In genomic region chr7:151754688-151755130, GRCh38 we compare ENCODE assay signal across 11 cellular contexts.
A peak's percentile ranks its signal among the peaks of the same experiment; 100 is the strongest.
DNase-seq lines count a peak whose midpoint lies in the region; ATAC-seq and TF ChIP-seq lines count a peak whose summit lies in the region.
"Had no signal": no experiment of that assay in that cellular context is flagged by ENCODE, and none has a peak within 500 bp of the region (broad histone marks: within the 10 kb centered on the region; RNA-seq: fewer than 3 reads in every experiment).

No MANE protein-coding gene starts in this region.

- H3K4me3 ChIP-seq in A673 (ENCODE audit: low read depth, low read length, poor library complexity, severe bottlenecking) (no peak overlapping the region), Peyer's patch (no peak overlapping the region), right cardiac atrium (ENCODE audit: low read length) (no peak overlapping the region), rectal smooth muscle tissue (ENCODE audit: low read length) (no peak overlapping the region)

- H3K9me3 ChIP-seq in A673 (ENCODE audit: low read depth, low read length, poor library complexity, severe bottlenecking) (no peaks in the 10 kb centered on the region), Peyer's patch (no peaks in the 10 kb centered on the region), right cardiac atrium (ENCODE audit: control insufficient read depth, low read length) (no peaks in the 10 kb centered on the region)

- peaks cover 12% of the 10 kb centered on the region for H3K4me1 ChIP-seq in A673 (ENCODE audit: insufficient read depth, low read length, poor library complexity, severe bottlenecking)
- peaks cover 0 to 35% (median 7%) of the 10 kb centered on the region in 4 donors for H3K4me1 ChIP-seq in Peyer's patch
- H3K4me1 ChIP-seq in right cardiac atrium (ENCODE audit: control insufficient read depth, insufficient read depth, low read length) = peaks cover 6% of the 10 kb centered on the region
- peaks cover 49% of the 10 kb centered on the region for H3K4me1 ChIP-seq in rectal smooth muscle tissue (ENCODE audit: control insufficient read depth, insufficient read depth, low read length)

- H3K4me1 Mint-ChIP-seq in activated CD4-positive, alpha-beta memory T cell treated with anti-CD3 and anti-CD28 coated beads for 36 hours (ENCODE audit: low read depth) = peaks cover 19% of the 10 kb centered on the region
- peaks cover 29 to 39% (median 34%) of the 10 kb centered on the region in 3 donors for H3K4me1 Mint-ChIP-seq in T-cell

- ATAC-seq in right cardiac atrium (no peak), T-cell (replicated peaks in 1 of 4) (no peak)

- no peaks in the 10 kb centered on the region for H3K9me3 Mint-ChIP-seq in activated CD4-positive, alpha-beta memory T cell treated with anti-CD3 and anti-CD28 coated beads for 36 hours
- no peaks in the 10 kb centered on the region for H3K9me3 Mint-ChIP-seq in T-cell

- 93% methylated on average over 17 of the region's 17 CpGs for WGBS in right cardiac atrium

- no peak for TF ChIP-seq POLR2A in Peyer's patch (IDR thresholded peaks at IDR 0.05)

- H3K27ac ChIP-seq in A673 (ENCODE audit: low read depth, low read length, poor library complexity, severe bottlenecking) (peak overlapping the region; percentile 44), Peyer's patch (peak overlapping the region; percentile 58 to 80 (median 68)), right cardiac atrium (ENCODE audit: low read length) (peak overlapping the region; percentile 9), rectal smooth muscle tissue (ENCODE audit: low read depth, low read length) (peak overlapping the region; percentile 63)

- DNase-seq in A673 (ENCODE audit: low spot score) = no peak
- no peak for DNase-seq in Peyer's patch
- no peak for DNase-seq in right cardiac atrium
- DNase-seq in activated CD4-positive, alpha-beta memory T cell treated with anti-CD3 and anti-CD28 coated beads for 36 hours = no peak
- no peak for DNase-seq in CD1c-positive myeloid dendritic cell (ENCODE audit: extremely low spot score)
- DNase-seq in T-cell = no peak
- DNase-seq in activated T-cell treated with anti-CD3 and anti-CD28 coated beads, Interleukin-2, amount 50 U/mL, for 1 hour = no peak
- DNase-seq: activated CD8-positive, alpha-beta memory T cell treated with anti-CD3 and anti-CD28 coated beads for 24 hours; activated naive CD4-positive, alpha-beta T cell treated with anti-CD3 and anti-CD28 coated beads, Interleukin-2, amount 50 U/mL, for 16 hours; NCI-H2029 had no signal

- H3K36me3 ChIP-seq in A673 (ENCODE audit: insufficient read depth, low read length, poor library complexity, severe bottlenecking) (no peaks in the 10 kb centered on the region), Peyer's patch (no peaks in the 10 kb centered on the region), rectal smooth muscle tissue (ENCODE audit: control insufficient read depth, insufficient read depth, low read length) (no peaks in the 10 kb centered on the region)

- no peaks in the 10 kb centered on the region for H3K36me3 Mint-ChIP-seq in activated CD4-positive, alpha-beta memory T cell treated with anti-CD3 and anti-CD28 coated beads for 36 hours
- H3K36me3 Mint-ChIP-seq in T-cell = peaks cover 20% of the 10 kb centered on the region

- no peak overlapping the region for H3K27ac Mint-ChIP-seq in activated CD4-positive, alpha-beta memory T cell treated with anti-CD3 and anti-CD28 coated beads for 36 hours
- H3K27ac Mint-ChIP-seq in T-cell = no peak overlapping the region

- H3K4me3 Mint-ChIP-seq in activated CD4-positive, alpha-beta memory T cell treated with anti-CD3 and anti-CD28 coated beads for 36 hours = no peak overlapping the region
- peak overlapping the region in 1 of 3 donors; percentile 73 for H3K4me3 Mint-ChIP-seq in T-cell

- intact Hi-C loops in A673 (cut with micrococcal nuclease; ENCODE audit: unreplicated experiment) = loop anchor here (5.0 kb wide), 3 partner anchors 122 to 437 kb away; no protein-coding TSS in a partner anchor
- intact Hi-C loops in right cardiac atrium (cut with DNase I) = loop anchor here (5.0 to 10.0 kb wide), 5 partner anchors 182 to 390 kb away; no protein-coding TSS in a partner anchor
- intact Hi-C loops in activated CD4-positive, alpha-beta memory T cell treated with anti-CD3 and anti-CD28 coated beads for 36 hours (cut with micrococcal nuclease) = loop anchor here (5.0 to 10.0 kb wide), 2 partner anchors 282 to 440 kb away; no protein-coding TSS in a partner anchor

- CTCF ChIA-PET in A673 (lab: Charles Lee) (interaction anchor here (1.3 kb wide), 1 partner anchor 18 kb away, joined by 3 read pairs; no protein-coding TSS in a partner anchor), T-cell (lab: Charles Lee) (interaction anchor here in 1 of 2 donors (0.6 to 1.3 kb wide), 4 partner anchors 10 to 186 kb away, joined by 3 to 4 read pairs (median 4); no protein-coding TSS in a partner anchor)
- CTCF ChIA-PET in activated CD4-positive, alpha-beta memory T cell treated with anti-CD3 and anti-CD28 coated beads for 36 hours (lab: Charles Lee) = interaction anchor here (1.4 to 8.8 kb wide), 3 partner anchors 28 to 122 kb away, joined by 3 to 62 read pairs (median 6); no protein-coding TSS in a partner anchor

- POLR2A ChIA-PET in A673 (lab: Charles Lee; ENCODE audit: low non-redundant PET) = interaction anchor here (0.5 kb wide), 1 partner anchor 660 kb away, joined by 5 read pairs; no protein-coding TSS in a partner anchor
- POLR2A ChIA-PET in activated CD4-positive, alpha-beta memory T cell treated with anti-CD3 and anti-CD28 coated beads for 36 hours (lab: Charles Lee) = no interaction called here
- POLR2A ChIA-PET in T-cell (lab: Charles Lee) = no interaction called here

- no peak for TF ChIP-seq CTCF in A673 (conservative IDR thresholded peaks at IDR 0.05; ENCODE audit: low read depth, low read length)
- TF ChIP-seq CTCF in Peyer's patch (IDR thresholded peaks at IDR 0.05) = no peak

- BruUV-seq in A673 (replicated peaks; lab: Mats Ljungman, UMichigan) = no TSS peak

- H3K27me3 Mint-ChIP-seq in activated CD4-positive, alpha-beta memory T cell treated with anti-CD3 and anti-CD28 coated beads for 36 hours = no peaks in the 10 kb centered on the region
- no peaks in the 10 kb centered on the region for H3K27me3 Mint-ChIP-seq in T-cell

- H3K9ac ChIP-seq in rectal smooth muscle tissue (ENCODE audit: low read length) = no peak overlapping the region

- no peaks in the 10 kb centered on the region for H3K27me3 ChIP-seq in A673 (replicated peaks; ENCODE audit: insufficient read depth, low read depth, low read length, poor library complexity)
- no peaks in the 10 kb centered on the region for H3K27me3 ChIP-seq in Peyer's patch
- no peaks in the 10 kb centered on the region for H3K27me3 ChIP-seq in right cardiac atrium (ENCODE audit: control insufficient read depth, insufficient read depth)
- no peaks in the 10 kb centered on the region for H3K27me3 ChIP-seq in rectal smooth muscle tissue (ENCODE audit: control insufficient read depth, insufficient read depth, low read length)

Comparison
In these comparisons a context has a peak if more than half of its experiments do, and no peak if none do; other contexts are left out.
1. H3K27ac ChIP-seq: peak in every context shown above with its lines; median percentile 68 in Peyer's patch; 63 in rectal smooth muscle tissue; 44 in A673; 9 in right cardiac atrium.